ENCODE assay signal across 8 cellular contexts in the genomic region with DNA sequence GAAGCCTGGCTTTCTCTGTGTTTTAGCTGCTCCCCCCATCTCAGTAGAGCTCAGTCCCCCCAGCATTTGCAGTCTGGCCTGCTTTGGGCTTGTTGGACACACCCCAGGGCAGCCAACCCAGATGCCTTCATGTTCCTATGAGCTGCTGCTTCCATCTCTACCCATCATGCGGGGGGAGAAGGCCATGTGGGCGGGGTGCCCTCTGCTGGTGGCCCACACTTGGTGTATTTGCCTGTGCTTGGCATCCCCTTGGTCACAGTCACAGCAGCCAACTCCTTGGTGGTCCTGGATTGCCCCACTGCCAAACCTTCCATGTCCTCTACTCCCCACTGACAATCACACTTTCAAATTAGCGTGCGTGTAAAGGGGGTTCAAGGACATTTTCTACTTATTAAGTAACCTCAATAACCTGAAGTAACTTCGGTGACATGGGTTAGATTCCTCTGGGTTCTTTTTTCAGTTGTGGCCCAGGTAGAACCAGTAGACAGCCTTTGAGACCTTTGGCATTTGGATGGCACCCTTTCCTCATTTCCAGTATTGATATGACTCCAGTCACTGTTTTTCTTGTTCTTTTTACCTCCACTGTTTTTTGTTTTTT. TPM values are rescaled to one million over a fixed set of nuclear protein-coding genes. Genes with fewer than 3 reads are reported as not detected.
A peak's percentile ranks its signal among the peaks of the same experiment; 100 is the strongest.
DNase-seq lines count a peak whose midpoint lies in the region; ATAC-seq and TF ChIP-seq lines count a peak whose summit lies in the region.

No MANE protein-coding gene starts in this region.

- TF ChIP-seq CTCF in epithelial cell of proximal tubule (conservative IDR thresholded peaks at IDR 0.05; ENCODE audit: low read depth, low read length) (peak; percentile 95), natural killer cell (IDR thresholded peaks at IDR 0.05) (peak; percentile 75)

- ATAC-seq in HG03139 (IDR thresholded peaks at IDR 0.05; ENCODE audit: unreplicated experiment) (peak; percentile 77), natural killer cell (peak; percentile 87 to 100 (median 98))
- ATAC-seq in activated CD8-positive, alpha-beta memory T cell treated with anti-CD3 and anti-CD28 coated beads, Interleukin-2, amount 10 ng/mL, durations not matched to agents 7 days and 5 days: peak; percentile 99

- CTCF ChIA-PET in activated CD8-positive, alpha-beta memory T cell treated with anti-CD3 and anti-CD28 coated beads, Interleukin-2, amount 10 ng/mL, durations not matched to agents 7 days and 5 days (lab: Charles Lee): interaction anchor here (0.6 to 1.9 kb wide), 22 partner anchors 10 to 426 kb away, joined by 3 to 20 read pairs (median 4); a partner anchor contains a TSS

- H3K27ac ChIP-seq in substantia nigra (ENCODE audit: low read depth, low read length, poor library complexity, severe bottlenecking): peak overlapping the region; percentile 52

- no peaks in the 10 kb centered on the region for H3K27me3 Mint-ChIP-seq in activated CD8-positive, alpha-beta memory T cell treated with anti-CD3 and anti-CD28 coated beads, Interleukin-2, amount 10 ng/mL, durations not matched to agents 7 days and 5 days
- no peaks in the 10 kb centered on the region for H3K27me3 Mint-ChIP-seq in natural killer cell (ENCODE audit: low read depth in 2 of 2)

- peaks cover 9% of the 10 kb centered on the region for H3K4me1 Mint-ChIP-seq in activated CD8-positive, alpha-beta memory T cell treated with anti-CD3 and anti-CD28 coated beads, Interleukin-2, amount 10 ng/mL, durations not matched to agents 7 days and 5 days
- H3K4me1 Mint-ChIP-seq in natural killer cell: peaks cover 5 to 17% of the 10 kb centered on the region in 2 donors

- H3K27ac Mint-ChIP-seq in activated CD8-positive, alpha-beta memory T cell treated with anti-CD3 and anti-CD28 coated beads, Interleukin-2, amount 10 ng/mL, durations not matched to agents 7 days and 5 days: no peak overlapping the region
- no peak overlapping the region for H3K27ac Mint-ChIP-seq in natural killer cell

- H3K4me3 Mint-ChIP-seq in activated CD8-positive, alpha-beta memory T cell treated with anti-CD3 and anti-CD28 coated beads, Interleukin-2, amount 10 ng/mL, durations not matched to agents 7 days and 5 days: no peak overlapping the region
- H3K4me3 Mint-ChIP-seq in natural killer cell: no peak overlapping the region

- DNase-seq in SIG-M5 treated with dmso at 0.1 percent for 504 hours (lab: John Stamatoyannopoulos, UW; ENCODE audit: unreplicated experiment) (peak; percentile 59), SIG-M5 (lab: John Stamatoyannopoulos, UW) (no peak), NOMO-1 treated with dmso at 0.1 percent for 144 hours (lab: John Stamatoyannopoulos, UW; ENCODE audit: unreplicated experiment) (peak; percentile 45), epithelial cell of proximal tubule (ENCODE audit: low read depth) (no peak), natural killer cell (peak; percentile 75), substantia nigra (lab: John Stamatoyannopoulos, UW) (peak in 48 of 49 donors; percentile 13 to 83 (median 61))
- peak; percentile 90 for DNase-seq in activated CD8-positive, alpha-beta memory T cell treated with anti-CD3 and anti-CD28 coated beads, Interleukin-2, amount 10 ng/mL, durations not matched to agents 7 days and 5 days

- H3K4me3 ChIP-seq in epithelial cell of proximal tubule (ENCODE audit: low read depth, low read length): no peak overlapping the region

- no peaks in the 10 kb centered on the region for H3K36me3 Mint-ChIP-seq in activated CD8-positive, alpha-beta memory T cell treated with anti-CD3 and anti-CD28 coated beads, Interleukin-2, amount 10 ng/mL, durations not matched to agents 7 days and 5 days
- no peaks in the 10 kb centered on the region for H3K36me3 Mint-ChIP-seq in natural killer cell

- intact Hi-C loops in natural killer cell (cut with micrococcal nuclease): loop anchor here (1.0 to 5.0 kb wide), 4 partner anchors 76 to 1033 kb away; a partner anchor contains a TSS

- H3K9me3 Mint-ChIP-seq in activated CD8-positive, alpha-beta memory T cell treated with anti-CD3 and anti-CD28 coated beads, Interleukin-2, amount 10 ng/mL, durations not matched to agents 7 days and 5 days (ENCODE audit: low read depth): no peaks in the 10 kb centered on the region
- no peaks in the 10 kb centered on the region for H3K9me3 Mint-ChIP-seq in natural killer cell

RNA-seq across cellular contexts. Expression of a gene that starts 42.8 kb away (rescaled TPM):
- 1 to 10 TPM; 2.3 to 3.6 TPM for total RNA-seq in activated CD8-positive, alpha-beta memory T cell treated with anti-CD3 and anti-CD28 coated beads, Interleukin-2, amount 10 ng/mL, durations not matched to agents 7 days and 5 days
- 6.1 and 6.9 TPM in 2 replicates for total RNA-seq in epithelial cell of proximal tubule
- 10 to 100 TPM in 1 of 3 donors, 1 to 10 TPM in 2; 8.5 to 10.5 (median 9.3) TPM for total RNA-seq in natural killer cell

Comparison
In these comparisons a context has a peak if more than half of its experiments do, and no peak if none do; other contexts are left out.
1. DNase-seq: peak in SIG-M5 treated with dmso at 0.1 percent for 504 hours (single experiment), NOMO-1 treated with dmso at 0.1 percent for 144 hours (single experiment), activated CD8-positive, alpha-beta memory T cell treated with anti-CD3 and anti-CD28 coated beads, Interleukin-2, amount 10 ng/mL, durations not matched to agents 7 days and 5 days (single experiment), natural killer cell (single experiment) and substantia nigra (48 of 49); none in SIG-M5 (single experiment) and epithelial cell of proximal tubule (single experiment).
2. Peak in every context shown above with its lines, with median percentiles within 50 percentile points of each other: ATAC-seq.